Comparison of ENCODE assay signal across 9 cellular contexts in genomic region chr12:52884526-52885293, GRCh38. TPM values are rescaled to one million over a fixed set of nuclear protein-coding genes. Genes with fewer than 3 reads are reported as not detected.
DNase-seq lines count a peak whose midpoint lies in the region; ATAC-seq and TF ChIP-seq lines count a peak whose summit lies in the region.
"Had no signal": no experiment of that assay in that cellular context is flagged by ENCODE, and none has a peak within 500 bp of the region (broad histone marks: within the 10 kb centered on the region; RNA-seq: fewer than 3 reads in every experiment).

No MANE protein-coding gene starts in this region.

- TF ChIP-seq CTCF in 22Rv1 (IDR thresholded peaks at IDR 0.05): peak; percentile 97

- DNase-seq in NCI-H226 (peak; percentile 34), cerebellum (ENCODE audit: low spot score) (peak; percentile 50), medulla oblongata (ENCODE audit: extremely low spot score) (peak; percentile 76)
- peak; percentile 68 to 80 for DNase-seq in activated CD4-positive, alpha-beta T cell treated with anti-CD3 and anti-CD28 coated beads for 4 hours
- peak; percentile 80 for DNase-seq in stimulated activated CD8-positive, alpha-beta memory T cell treated with anti-CD3 and anti-CD28 coated beads, Interleukin-15, amount 100 ng/mL, for 24 hours (ENCODE audit: low read depth)

- no peak for TF ChIP-seq POLR2A in GM18505 (IDR thresholded peaks at IDR 0.05; ENCODE audit: borderline replicate concordance, extremely low read depth, insufficient read depth, insufficient read length)

- ATAC-seq in GM18505 (IDR thresholded peaks at IDR 0.05; ENCODE audit: unreplicated experiment) (peak; percentile 53), HG02623 (IDR thresholded peaks at IDR 0.05; ENCODE audit: unreplicated experiment) (no peak)

- no peak overlapping the region for H3K27ac ChIP-seq in 22Rv1

RNA-seq across cellular contexts. Expression of gene KRT8, which starts 20.2 kb away (rescaled TPM):
- total RNA-seq in cerebellum: 1.9 TPM

RNA-seq across cellular contexts. Expression of gene KRT78, which starts 35.9 kb away (rescaled TPM):
- not detected for total RNA-seq in cerebellum
- total RNA-seq: mononuclear cell had no signal

RNA-seq across cellular contexts. Expression of gene KRT79, which starts 50.6 kb away (rescaled TPM):
- total RNA-seq in cerebellum: not detected
- total RNA-seq: mononuclear cell had no signal
